18 cellular contexts compared by ENCODE assay signal in genomic region chr3:62174116-62174515, GRCh38.
"Had no signal": no experiment of that assay in that cellular context is flagged by ENCODE, and none has a peak within 500 bp of the region (broad histone marks: within the 10 kb centered on the region; RNA-seq: fewer than 3 reads in every experiment).

No MANE protein-coding gene starts in this region.

- H3K27me3 ChIP-seq: dorsolateral prefrontal cortex, esophagus muscularis mucosa, foreskin keratinocyte, gastroesophageal sphincter, heart left ventricle, left lung had no signal

- H3K36me3 ChIP-seq: gastroesophageal sphincter, heart left ventricle, left lung, lower lobe of right lung had no signal

- DNase-seq: dermis blood vessel endothelial cell; dorsolateral prefrontal cortex; effector CD4-positive, alpha-beta T cell; effector memory CD4-positive, alpha-beta T cell; foreskin keratinocyte; heart left ventricle; hippocampal formation; left cardiac atrium; left lung; left ventricle myocardium superior; lower lobe of right lung; mesenchymal stem cell; mucosa of descending colon; naive B cell; naive thymus-derived CD8-positive, alpha-beta T cell had no signal

- H3K4me1 ChIP-seq: gastroesophageal sphincter, left lung, lower lobe of right lung had no signal

- H3K4me3 ChIP-seq: coronary artery, dorsolateral prefrontal cortex, esophagus muscularis mucosa, gastroesophageal sphincter, heart left ventricle, left lung, lower lobe of right lung, mucosa of descending colon had no signal

- H3K9me3 ChIP-seq: esophagus muscularis mucosa, gastroesophageal sphincter, lower lobe of right lung had no signal

- H3K27ac ChIP-seq: coronary artery, dorsolateral prefrontal cortex, esophagus muscularis mucosa, foreskin keratinocyte, gastroesophageal sphincter, heart left ventricle, left lung, lower lobe of right lung had no signal
